10 cellular contexts compared by ENCODE assay signal in the genomic region with DNA sequence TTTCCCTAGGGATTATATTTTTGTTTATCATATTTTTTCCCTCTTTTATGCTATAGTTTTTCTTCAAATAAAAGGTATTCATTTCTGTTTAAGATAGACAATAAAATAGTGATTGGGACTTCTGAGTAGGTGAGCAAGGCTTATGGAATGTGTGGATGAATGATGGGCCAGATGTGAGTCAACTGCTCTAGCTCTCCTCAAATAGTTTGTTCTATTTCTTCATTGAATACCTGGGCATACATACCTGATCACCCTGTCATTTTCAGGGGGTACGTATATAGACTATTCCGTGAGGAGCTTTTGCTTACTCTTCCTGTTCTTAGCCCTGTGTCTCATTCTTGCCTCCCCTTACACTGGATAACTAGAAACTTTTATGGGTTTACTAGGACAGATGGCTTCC. TPM values are rescaled to one million over a fixed set of nuclear protein-coding genes. Genes with fewer than 3 reads are reported as not detected.
A peak's percentile ranks its signal among the peaks of the same experiment; 100 is the strongest.
DNase-seq lines count a peak whose midpoint lies in the region; FAIRE-seq and TF ChIP-seq lines count a peak whose summit lies in the region.
"Had no signal": no experiment of that assay in that cellular context is flagged by ENCODE, and none has a peak within 500 bp of the region (broad histone marks: within the 10 kb centered on the region; RNA-seq: fewer than 3 reads in every experiment).

No MANE protein-coding gene starts in this region.

- peak overlapping the region; percentile 15 for H3K4me2 ChIP-seq in astrocyte (ENCODE audit: low read length)

- H4K20me1 ChIP-seq in astrocyte (ENCODE audit: insufficient read depth, low read length), result no peaks in the 10 kb centered on the region

- POLR2A ChIA-PET in A673 (lab: Charles Lee; ENCODE audit: low non-redundant PET), result no interaction called here

- peaks cover 18% of the 10 kb centered on the region for H3K4me1 Mint-ChIP-seq in astrocyte (ENCODE audit: low read depth, unreplicated experiment)

- peaks cover 2% of the 10 kb centered on the region for H3K36me3 Mint-ChIP-seq in astrocyte (ENCODE audit: low read depth, unreplicated experiment)

- no TSS peak for BruUV-seq in A673 (replicated peaks; lab: Mats Ljungman, UMichigan)

- TF ChIP-seq CTCF in astrocyte (IDR thresholded peaks at IDR 0.05; ENCODE audit: insufficient read depth, low read depth, low read length) (no peak), A673 (conservative IDR thresholded peaks at IDR 0.05; ENCODE audit: low read depth, low read length) (no peak)

- no peaks in the 10 kb centered on the region for H3K27me3 Mint-ChIP-seq in astrocyte (ENCODE audit: low read depth, unreplicated experiment)

- H3K9me3 Mint-ChIP-seq in astrocyte (ENCODE audit: unreplicated experiment), result no peaks in the 10 kb centered on the region

- H2AFZ ChIP-seq in astrocyte (ENCODE audit: low read depth, low read length), result no peak overlapping the region

- DNase-seq in HT1080 (ENCODE audit: low read depth), result peak; percentile 82
- DNase-seq in astrocyte (ENCODE audit: low read depth), result peak; percentile 83
- DNase-seq in iPS-NIHi11 (ENCODE audit: low spot score), result peak; percentile 9
- DNase-seq in NOMO-1 treated with DMSO at 0.1 percent for 48 hours (lab: John Stamatoyannopoulos, UW; ENCODE audit: unreplicated experiment), result no peak
- DNase-seq in A673 (ENCODE audit: low spot score), result no peak
- DNase-seq in effector CD8-positive, alpha-beta T cell (lab: John Stamatoyannopoulos, UW), result no peak
- DNase-seq in NCI-H1436 (lab: John Stamatoyannopoulos, UW), result no peak
- DNase-seq: Kasumi-1, NCI-H2081 treated with DMSO at 0.1 percent for 48 hours, ovary had no signal

- CTCF ChIA-PET in A673 (lab: Charles Lee), result no interaction called here

- no peaks in the 10 kb centered on the region for H3K79me2 ChIP-seq in astrocyte (ENCODE audit: insufficient read depth, low read length)

- no peak overlapping the region for H3K4me3 Mint-ChIP-seq in astrocyte (ENCODE audit: unreplicated experiment)

- H3K4me1 ChIP-seq in astrocyte (ENCODE audit: insufficient read depth, low read length), result peaks cover 9% of the 10 kb centered on the region
- H3K4me1 ChIP-seq in A673 (ENCODE audit: insufficient read depth, low read length, poor library complexity, severe bottlenecking), result no peaks in the 10 kb centered on the region

- H3K27ac Mint-ChIP-seq in astrocyte (ENCODE audit: unreplicated experiment), result peak overlapping the region; percentile 3

- no peak overlapping the region for H3K27ac ChIP-seq in astrocyte (ENCODE audit: low read depth, low read length)
- no peak overlapping the region for H3K27ac ChIP-seq in A673 (ENCODE audit: low read depth, low read length, poor library complexity, severe bottlenecking)
- H3K27ac ChIP-seq: ovary had no signal

- H3K9me3 ChIP-seq in astrocyte (ENCODE audit: insufficient read depth, low read depth, low read length) (no peaks in the 10 kb centered on the region), A673 (ENCODE audit: low read depth, low read length, poor library complexity, severe bottlenecking) (no peaks in the 10 kb centered on the region)
- H3K9me3 ChIP-seq: ovary had no signal

- H3K9ac ChIP-seq in astrocyte (ENCODE audit: low read length), result no peak overlapping the region

- intact Hi-C loops in A673 (cut with micrococcal nuclease; ENCODE audit: unreplicated experiment), result no loop called here

- H3K4me3 ChIP-seq in astrocyte (ENCODE audit: insufficient read depth, low read depth, low read length) (no peak overlapping the region), A673 (ENCODE audit: low read depth, low read length, poor library complexity, severe bottlenecking) (no peak overlapping the region)
- H3K4me3 ChIP-seq: ovary had no signal

- FAIRE-seq in astrocyte (lab: Jason Lieb, UNC), result no peak

- no peaks in the 10 kb centered on the region for H3K36me3 ChIP-seq in astrocyte (ENCODE audit: insufficient read depth, low read length)
- H3K36me3 ChIP-seq in A673 (ENCODE audit: insufficient read depth, low read length, poor library complexity, severe bottlenecking), result no peaks in the 10 kb centered on the region
- H3K36me3 ChIP-seq: ovary had no signal

- no peaks in the 10 kb centered on the region for H3K27me3 ChIP-seq in astrocyte (ENCODE audit: insufficient read depth, low read length)
- H3K27me3 ChIP-seq in A673 (replicated peaks; ENCODE audit: insufficient read depth, low read depth, low read length, poor library complexity), result no peaks in the 10 kb centered on the region
- H3K27me3 ChIP-seq: ovary had no signal

RNA-seq across cellular contexts. Expression of a gene that starts 41.9 kb away (rescaled TPM):
- total RNA-seq in HT1080 (2014; rRNA removed; shearing (Covaris generic)), result 18.5 and 31.8 TPM in 2 replicates
- polyA plus RNA-seq in HT1080 (2015; cell fraction: cytosol; rRNA removed), result 39.9 and 44.0 TPM in 2 replicates
- polyA plus RNA-seq in HT1080 (2015; cell fraction: nucleus; rRNA removed), result 39.6 and 41.0 TPM in 2 replicates
- total RNA-seq in astrocyte, result 27.3 and 28.5 TPM in 2 replicates
- total RNA-seq in A673 (2021), result 21.5 and 21.8 TPM in 2 replicates

RNA-seq across cellular contexts. Expression of a gene that starts 42.2 kb away (rescaled TPM):
- 0.50 and 0.71 TPM in 2 replicates for total RNA-seq in HT1080 (2014; rRNA removed; shearing (Covaris generic))
- 1.9 TPM in 2 replicates for polyA plus RNA-seq in HT1080 (2015; cell fraction: cytosol; rRNA removed)
- polyA plus RNA-seq in HT1080 (2015; cell fraction: nucleus; rRNA removed), result 1.6 and 1.7 TPM in 2 replicates
- 1.6 and 2.6 TPM in 2 replicates for total RNA-seq in astrocyte
- total RNA-seq in A673 (2021), result 0.54 and 0.66 TPM in 2 replicates

Comparison
In these comparisons a context has a peak if more than half of its experiments do, and no peak if none do; other contexts are left out.
1. DNase-seq: peak in HT1080 (single experiment), astrocyte (single experiment) and iPS-NIHi11 (single experiment); none in NOMO-1 treated with DMSO at 0.1 percent for 48 hours (single experiment), A673 (single experiment), effector CD8-positive, alpha-beta T cell (single experiment) and NCI-H1436 (single experiment).